Comparison of ENCODE assay signal across 8 cellular contexts in the genomic region with DNA sequence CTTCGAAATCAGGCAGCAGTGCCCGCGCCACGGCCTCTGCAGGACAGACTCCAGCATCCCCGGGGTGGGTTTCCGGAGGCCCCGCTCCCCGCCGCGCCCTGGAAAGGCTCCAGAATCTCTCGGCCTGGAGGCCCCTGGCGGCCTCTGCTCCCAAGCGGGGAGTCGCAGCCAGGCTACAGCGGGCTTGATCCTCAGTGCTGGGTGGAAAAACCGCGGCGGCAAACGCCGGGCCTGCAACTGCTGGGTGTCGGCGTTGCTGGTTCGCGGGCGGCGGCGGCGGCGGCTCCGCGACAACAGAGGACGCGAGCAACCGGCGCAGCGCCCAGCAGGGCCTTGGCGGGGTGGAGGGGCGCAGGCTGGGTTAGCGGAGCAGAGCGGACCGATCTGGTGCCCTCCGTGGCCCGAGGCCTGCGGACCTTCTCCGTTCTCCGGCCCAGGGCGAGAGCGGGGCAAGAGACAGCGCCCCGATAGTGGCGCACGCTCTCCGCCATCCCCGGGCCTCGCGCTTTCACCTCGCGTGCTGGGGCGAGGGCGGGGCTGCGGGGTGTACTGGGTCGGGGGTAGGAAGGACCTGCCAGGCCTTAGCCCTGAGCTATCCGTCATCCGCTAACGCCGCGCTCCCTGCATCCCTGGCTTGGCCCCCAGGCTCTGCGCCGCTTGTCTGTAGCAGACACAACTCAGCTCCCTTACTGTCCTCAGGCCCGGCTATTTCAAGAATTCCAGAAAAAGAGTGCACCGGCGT. TPM values are rescaled to one million over a fixed set of nuclear protein-coding genes. Genes with fewer than 3 reads are reported as not detected.
DNase-seq lines count a peak whose midpoint lies in the region; ATAC-seq lines count a peak whose summit lies in the region.

No MANE protein-coding gene starts in this region.

- 1% methylated on average over 72 of the region's 72 CpGs for WGBS in ectodermal cell, 2 experiments

- POLR2A ChIA-PET in activated CD4-positive, alpha-beta memory T cell treated with anti-CD3 and anti-CD28 coated beads, Interleukin-2, amount 10 ng/mL, durations not matched to agents 7 days and 5 days (lab: Charles Lee), result interaction anchor here (0.9 to 2.0 kb wide), 7 partner anchors 10 to 1929 kb away, joined by 3 to 4 read pairs (median 3); a partner anchor contains a TSS

- peaks cover 8% of the 10 kb centered on the region for H3K27me3 Mint-ChIP-seq in activated CD4-positive, alpha-beta memory T cell treated with anti-CD3 and anti-CD28 coated beads, Interleukin-2, amount 10 ng/mL, durations not matched to agents 7 days and 5 days

- H3K27me3 ChIP-seq in ectodermal cell (ENCODE audit: control insufficient read depth, insufficient read depth, low read length, poor library complexity, severe bottlenecking), result peaks cover 21% of the 10 kb centered on the region

- H3K27ac ChIP-seq in ectodermal cell (ENCODE audit: insufficient read depth, low read depth, low read length, poor library complexity, severe bottlenecking), result peak overlapping the region; percentile 3

- peaks cover 16% of the 10 kb centered on the region for H3K36me3 Mint-ChIP-seq in activated CD4-positive, alpha-beta memory T cell treated with anti-CD3 and anti-CD28 coated beads, Interleukin-2, amount 10 ng/mL, durations not matched to agents 7 days and 5 days (ENCODE audit: low read depth)

- H3K4me1 ChIP-seq in ectodermal cell (ENCODE audit: control insufficient read depth, insufficient read depth, low read length), result no peaks in the 10 kb centered on the region

- peaks cover 36% of the 10 kb centered on the region for H3K4me1 Mint-ChIP-seq in activated CD4-positive, alpha-beta memory T cell treated with anti-CD3 and anti-CD28 coated beads, Interleukin-2, amount 10 ng/mL, durations not matched to agents 7 days and 5 days

- H3K9me3 ChIP-seq in ectodermal cell (ENCODE audit: control insufficient read depth, low read length), result no peaks in the 10 kb centered on the region

- CTCF ChIA-PET in activated CD4-positive, alpha-beta memory T cell treated with anti-CD3 and anti-CD28 coated beads, Interleukin-2, amount 10 ng/mL, durations not matched to agents 7 days and 5 days (lab: Charles Lee), result interaction anchor here (0.9 to 1.1 kb wide), 2 partner anchors 14 to 30 kb away, joined by 3 read pairs; no protein-coding TSS in a partner anchor

- no peaks in the 10 kb centered on the region for H3K36me3 ChIP-seq in ectodermal cell (ENCODE audit: control insufficient read depth, insufficient read depth, low read length)

- H3K9me3 Mint-ChIP-seq in activated CD4-positive, alpha-beta memory T cell treated with anti-CD3 and anti-CD28 coated beads, Interleukin-2, amount 10 ng/mL, durations not matched to agents 7 days and 5 days, result no peaks in the 10 kb centered on the region

- H3K4me3 Mint-ChIP-seq in activated CD4-positive, alpha-beta memory T cell treated with anti-CD3 and anti-CD28 coated beads, Interleukin-2, amount 10 ng/mL, durations not matched to agents 7 days and 5 days, result peak overlapping the region; percentile 79

- H3K4me3 ChIP-seq in ectodermal cell (ENCODE audit: insufficient read depth, low read depth, low read length), result peak overlapping the region; percentile 44

- ATAC-seq in GM18502 (IDR thresholded peaks at IDR 0.05; ENCODE audit: poor library complexity, unreplicated experiment), result peak; percentile 31
- ATAC-seq in HG02870 (IDR thresholded peaks at IDR 0.05; ENCODE audit: unreplicated experiment), result peak; percentile 25

- H3K27ac Mint-ChIP-seq in activated CD4-positive, alpha-beta memory T cell treated with anti-CD3 and anti-CD28 coated beads, Interleukin-2, amount 10 ng/mL, durations not matched to agents 7 days and 5 days, result peak overlapping the region; percentile 98

- DNase-seq in NCI-H2227 treated with DMSO at 0.1 percent for 48 hours (lab: John Stamatoyannopoulos, UW) (peak; percentile 57), lung microvascular endothelial cell (ENCODE audit: low read depth in 2 of 2) (peak; percentile 43 to 52), SKM-1 treated with dmso at 0.1 percent for 144 hours (lab: John Stamatoyannopoulos, UW; ENCODE audit: unreplicated experiment) (no peak)
- DNase-seq in activated CD4-positive, alpha-beta memory T cell treated with anti-CD3 and anti-CD28 coated beads, Interleukin-2, amount 10 ng/mL, durations not matched to agents 7 days and 5 days, result peak; percentile 73
- DNase-seq in stimulated activated CD4-positive, alpha-beta T cell treated with anti-CD3 and anti-CD28 coated beads, TNF-alpha, amount 100 ng/mL, for 4 hours (ENCODE audit: low read depth in 3 of 3), result peak; percentile 59 to 66 (median 64)

RNA-seq across cellular contexts. Expression of a gene that starts 3.4 kb away (rescaled TPM):
- total RNA-seq in activated CD4-positive, alpha-beta memory T cell treated with anti-CD3 and anti-CD28 coated beads, Interleukin-2, amount 10 ng/mL, durations not matched to agents 7 days and 5 days, result 10 to 100 TPM; 58.8 to 59.3 TPM
- polyA plus RNA-seq in ectodermal cell (2013, experiment 1 of 4), result 19.0 TPM
- 23.0 TPM for polyA plus RNA-seq in ectodermal cell (2013, experiment 2 of 4)
- 20.9 TPM for polyA plus RNA-seq in ectodermal cell (2013, experiment 3 of 4)
- polyA plus RNA-seq in ectodermal cell (2013, experiment 4 of 4), result 21.3 TPM
- total RNA-seq in lung microvascular endothelial cell, result 11.3 and 18.3 TPM in 2 replicates

RNA-seq across cellular contexts. Expression of a gene that starts 57.1 kb away (rescaled TPM):
- total RNA-seq in activated CD4-positive, alpha-beta memory T cell treated with anti-CD3 and anti-CD28 coated beads, Interleukin-2, amount 10 ng/mL, durations not matched to agents 7 days and 5 days, result not detected
- not detected for polyA plus RNA-seq in ectodermal cell (2013, experiment 1 of 4)
- polyA plus RNA-seq in ectodermal cell (2013, experiment 2 of 4), result not detected
- polyA plus RNA-seq in ectodermal cell (2013, experiment 3 of 4), result not detected
- not detected for polyA plus RNA-seq in ectodermal cell (2013, experiment 4 of 4)
- not detected in 2 replicates for total RNA-seq in lung microvascular endothelial cell
